In genomic region chr6:336159-337114, GRCh38 we compare ENCODE assay signal across 11 cellular contexts. TPM values are rescaled to one million over a fixed set of nuclear protein-coding genes. Genes with fewer than 3 reads are reported as not detected.
DNase-seq lines count a peak whose midpoint lies in the region; ATAC-seq and TF ChIP-seq lines count a peak whose summit lies in the region.
"Had no signal": no experiment of that assay in that cellular context is flagged by ENCODE, and none has a peak within 500 bp of the region (broad histone marks: within the 10 kb centered on the region; RNA-seq: fewer than 3 reads in every experiment).

No MANE protein-coding gene starts in this region.

- WGBS in esophagus muscularis mucosa = 69% methylated on average over 10 of the region's 10 CpGs

- peak; percentile 40 for ATAC-seq in activated CD8-positive, alpha-beta memory T cell treated with anti-CD3 and anti-CD28 coated beads, Interleukin-2, amount 10 ng/mL, durations not matched to agents 7 days and 5 days
- ATAC-seq in HG02678 (IDR thresholded peaks at IDR 0.05; ENCODE audit: unreplicated experiment) (peak; percentile 36), sciatic nerve (peak; percentile 48)
- ATAC-seq: GM23338 had no signal

- peaks cover 14% of the 10 kb centered on the region for H3K36me3 Mint-ChIP-seq in activated CD8-positive, alpha-beta memory T cell treated with anti-CD3 and anti-CD28 coated beads, Interleukin-2, amount 10 ng/mL, durations not matched to agents 7 days and 5 days
- H3K36me3 Mint-ChIP-seq in T-helper 1 cell treated with Interleukin-12 subunit alpha and Interleukin-12 subunit beta and Interleukin-4 antibody, amounts not matched to agents 30 μg/mL and 1 μg/mL, for 36 hours (ENCODE audit: low read depth) = peaks cover 10% of the 10 kb centered on the region

- intact Hi-C loops in sciatic nerve (cut with DNase I) = no loop called here
- intact Hi-C loops in esophagus muscularis mucosa (cut with DNase I) = no loop called here

- peak overlapping the region; percentile 21 for H3K4me3 Mint-ChIP-seq in activated CD8-positive, alpha-beta memory T cell treated with anti-CD3 and anti-CD28 coated beads, Interleukin-2, amount 10 ng/mL, durations not matched to agents 7 days and 5 days
- H3K4me3 Mint-ChIP-seq in T-helper 1 cell treated with Interleukin-12 subunit alpha and Interleukin-12 subunit beta and Interleukin-4 antibody, amounts not matched to agents 30 μg/mL and 1 μg/mL, for 36 hours = peak overlapping the region; percentile 26
- H3K4me3 Mint-ChIP-seq: GM23338 had no signal

- H3K9me3 ChIP-seq in esophagus muscularis mucosa = no peaks in the 10 kb centered on the region

- H3K27ac ChIP-seq in esophagus muscularis mucosa (replicated peaks in 1 of 4) = no peak overlapping the region

- no peaks in the 10 kb centered on the region for H3K9me3 Mint-ChIP-seq in activated CD8-positive, alpha-beta memory T cell treated with anti-CD3 and anti-CD28 coated beads, Interleukin-2, amount 10 ng/mL, durations not matched to agents 7 days and 5 days (ENCODE audit: low read depth)
- no peaks in the 10 kb centered on the region for H3K9me3 Mint-ChIP-seq in T-helper 1 cell treated with Interleukin-12 subunit alpha and Interleukin-12 subunit beta and Interleukin-4 antibody, amounts not matched to agents 30 μg/mL and 1 μg/mL, for 36 hours

- no peak overlapping the region for H3K4me3 ChIP-seq in esophagus muscularis mucosa
- H3K4me3 ChIP-seq: GM23338 had no signal

- TF ChIP-seq CTCF in esophagus muscularis mucosa (IDR thresholded peaks at IDR 0.05) = no peak

- no peaks in the 10 kb centered on the region for H3K27me3 Mint-ChIP-seq in activated CD8-positive, alpha-beta memory T cell treated with anti-CD3 and anti-CD28 coated beads, Interleukin-2, amount 10 ng/mL, durations not matched to agents 7 days and 5 days
- no peaks in the 10 kb centered on the region for H3K27me3 Mint-ChIP-seq in T-helper 1 cell treated with Interleukin-12 subunit alpha and Interleukin-12 subunit beta and Interleukin-4 antibody, amounts not matched to agents 30 μg/mL and 1 μg/mL, for 36 hours (ENCODE audit: low read depth)

- TF ChIP-seq EP300 in esophagus muscularis mucosa (IDR thresholded peaks at IDR 0.05) = no peak

- H3K4me1 Mint-ChIP-seq in activated CD8-positive, alpha-beta memory T cell treated with anti-CD3 and anti-CD28 coated beads, Interleukin-2, amount 10 ng/mL, durations not matched to agents 7 days and 5 days = peaks cover 58% of the 10 kb centered on the region
- H3K4me1 Mint-ChIP-seq in T-helper 1 cell treated with Interleukin-12 subunit alpha and Interleukin-12 subunit beta and Interleukin-4 antibody, amounts not matched to agents 30 μg/mL and 1 μg/mL, for 36 hours (ENCODE audit: low read depth) = peaks cover 46% of the 10 kb centered on the region

- CTCF ChIA-PET in activated CD8-positive, alpha-beta memory T cell treated with anti-CD3 and anti-CD28 coated beads, Interleukin-2, amount 10 ng/mL, durations not matched to agents 7 days and 5 days (lab: Charles Lee) = interaction anchor here (1.1 to 3.9 kb wide), 3 partner anchors 8 to 55 kb away, joined by 3 to 18 read pairs (median 6); partner anchors contain the start of gene IRF4

- peak; percentile 58 for DNase-seq in activated CD8-positive, alpha-beta memory T cell treated with anti-CD3 and anti-CD28 coated beads, Interleukin-2, amount 10 ng/mL, durations not matched to agents 7 days and 5 days
- DNase-seq in activated CD8-positive, alpha-beta memory T cell treated with anti-CD3 and anti-CD28 coated beads for 24 hours = no peak
- DNase-seq in sciatic nerve (ENCODE audit: low spot score) (no peak), NCI-H2029 (lab: John Stamatoyannopoulos, UW) (no peak), NCI-H187 treated with DMSO at 0.1 percent for 48 hours (lab: John Stamatoyannopoulos, UW) (no peak), esophagus muscularis mucosa (ENCODE audit: extremely low spot score) (no peak)
- DNase-seq: activated CD4-positive, alpha-beta T cell treated with anti-CD3 and anti-CD28 coated beads, Interleukin-2, amount 50 U/mL, for 1 hour had no signal

- peaks cover 0 to 33% (median 7%) of the 10 kb centered on the region in 4 donors for H3K4me1 ChIP-seq in esophagus muscularis mucosa

- H3K36me3 ChIP-seq in esophagus muscularis mucosa = no peaks in the 10 kb centered on the region

- peaks cover 0 to 5% (median 0%) of the 10 kb centered on the region in 4 donors for H3K27me3 ChIP-seq in esophagus muscularis mucosa

- no peak for TF ChIP-seq POLR2A in esophagus muscularis mucosa (IDR thresholded peaks at IDR 0.05; ENCODE audit: low read depth)

- peak overlapping the region; percentile 79 for H3K27ac Mint-ChIP-seq in activated CD8-positive, alpha-beta memory T cell treated with anti-CD3 and anti-CD28 coated beads, Interleukin-2, amount 10 ng/mL, durations not matched to agents 7 days and 5 days
- peak overlapping the region; percentile 78 for H3K27ac Mint-ChIP-seq in T-helper 1 cell treated with Interleukin-12 subunit alpha and Interleukin-12 subunit beta and Interleukin-4 antibody, amounts not matched to agents 30 μg/mL and 1 μg/mL, for 36 hours
- H3K27ac Mint-ChIP-seq: GM23338 had no signal

RNA-seq across cellular contexts. Expression of gene DUSP22, which starts 44.1 kb away (rescaled TPM):
- 10 to 100 TPM; 38.1 to 47.8 TPM for total RNA-seq in activated CD8-positive, alpha-beta memory T cell treated with anti-CD3 and anti-CD28 coated beads, Interleukin-2, amount 10 ng/mL, durations not matched to agents 7 days and 5 days
- 62.2 TPM for total RNA-seq in sciatic nerve
- total RNA-seq in esophagus muscularis mucosa = 10 to 100 TPM; 67.7 to 95.6 (median 73.7) TPM

RNA-seq across cellular contexts. Expression of gene IRF4, which starts 55.1 kb away (rescaled TPM):
- 100 to 1,000 TPM; 184 to 254 TPM for total RNA-seq in activated CD8-positive, alpha-beta memory T cell treated with anti-CD3 and anti-CD28 coated beads, Interleukin-2, amount 10 ng/mL, durations not matched to agents 7 days and 5 days
- total RNA-seq in sciatic nerve (4.7 TPM), esophagus muscularis mucosa (1 to 10 TPM in 3 of 4 donors, under 1 TPM in 1; 0.29 to 9.5 (median 3.3) TPM)
- total RNA-seq: lung microvascular endothelial cell had no signal

Comparison
In these comparisons a context has a peak if more than half of its experiments do, and no peak if none do; other contexts are left out.
1. RNA of gene IRF4, which starts 55.1 kb away (total RNA-seq): 184 to 254 TPM in activated CD8-positive, alpha-beta memory T cell treated with anti-CD3 and anti-CD28 coated beads, Interleukin-2, amount 10 ng/mL, durations not matched to agents 7 days and 5 days; 4.7 TPM in sciatic nerve (single experiment) and 0.29 to 9.5 TPM in esophagus muscularis mucosa; every median in the first group is over 10 times any median in the second.
2. Peak in every context shown above with its lines, with median percentiles within 50 percentile points of each other: ATAC-seq.